In the genomic region with DNA sequence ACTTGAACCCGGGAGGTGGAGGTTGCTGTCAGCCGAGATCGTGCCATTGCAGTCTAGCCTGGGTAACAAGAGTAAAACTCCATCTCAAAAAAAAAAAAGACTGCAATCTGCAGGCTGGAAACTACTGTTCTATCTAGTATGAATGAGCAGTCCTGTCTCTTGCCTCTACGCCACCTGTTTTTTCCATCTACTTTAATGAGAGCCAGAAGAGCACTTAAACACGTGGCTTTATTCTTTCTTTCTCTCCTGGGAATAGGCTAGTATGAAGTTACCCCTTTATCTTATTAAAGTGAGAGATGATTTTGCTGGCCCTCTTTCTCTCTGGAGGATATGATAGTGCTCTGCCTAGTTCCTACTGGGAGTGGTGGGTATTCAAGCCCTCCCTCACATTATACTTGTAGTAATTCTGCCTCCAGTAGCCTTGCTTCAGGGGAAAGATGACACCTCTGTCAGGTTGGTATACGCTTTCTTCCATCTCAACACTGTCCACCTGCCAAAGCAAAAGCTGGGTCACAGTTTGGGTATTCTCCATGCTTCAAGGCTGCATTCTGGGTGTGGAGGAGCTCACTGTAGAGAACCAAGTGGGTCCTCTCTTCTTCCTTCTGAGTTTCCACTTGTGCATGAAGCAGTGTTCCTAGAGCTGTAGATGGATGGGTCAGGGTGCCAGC, we compare ENCODE assay signal across 14 cellular contexts. TPM values are rescaled to one million over a fixed set of nuclear protein-coding genes. Genes with fewer than 3 reads are reported as not detected.
A peak's percentile ranks its signal among the peaks of the same experiment; 100 is the strongest.
DNase-seq lines count a peak whose midpoint lies in the region; ATAC-seq and TF ChIP-seq lines count a peak whose summit lies in the region.
"Had no signal": no experiment of that assay in that cellular context is flagged by ENCODE, and none has a peak within 500 bp of the region (broad histone marks: within the 10 kb centered on the region; RNA-seq: fewer than 3 reads in every experiment).

No MANE protein-coding gene starts in this region.

- H3K27ac ChIP-seq in heart right ventricle, result peak overlapping the region in 7 of 10 donors; percentile 15 to 65 (median 42)
- H3K27ac ChIP-seq in right atrium auricular region, result peak overlapping the region in 1 of 2 donors; percentile 60
- H3K27ac ChIP-seq in uterus, result peak overlapping the region; percentile 35 to 53

- no peaks in the 10 kb centered on the region for H3K36me3 ChIP-seq in heart right ventricle
- no peaks in the 10 kb centered on the region for H3K36me3 ChIP-seq in right atrium auricular region
- H3K36me3 ChIP-seq in uterus, result no peaks in the 10 kb centered on the region

- no peak for TF ChIP-seq CTCF in heart right ventricle (IDR thresholded peaks at IDR 0.05)
- no peak for TF ChIP-seq CTCF in right atrium auricular region (IDR thresholded peaks at IDR 0.05)
- no peak for TF ChIP-seq CTCF in glutamatergic neuron (IDR thresholded peaks at IDR 0.05; ENCODE audit: partially characterized antibody, unreplicated experiment)
- no peak for TF ChIP-seq CTCF in uterus (IDR thresholded peaks at IDR 0.05)

- ATAC-seq in heart right ventricle, result peak in 4 of 8 donors; percentile 36 to 56 (median 46)
- ATAC-seq: effector memory CD8-positive, alpha-beta T cell had no signal

- DNase-seq in heart right ventricle, result no peak
- DNase-seq in right atrium auricular region (ENCODE audit: low spot score), result no peak
- DNase-seq in NCI-H82 treated with DMSO at 0.1 percent for 48 hours (lab: John Stamatoyannopoulos, UW; ENCODE audit: unreplicated experiment), result peak; percentile 30
- no peak for DNase-seq in glutamatergic neuron
- no peak for DNase-seq in uterus
- no peak for DNase-seq in KG1 (lab: John Stamatoyannopoulos, UW)
- DNase-seq in SKM-1 (lab: John Stamatoyannopoulos, UW; ENCODE audit: unreplicated experiment), result no peak
- DNase-seq in activated CD8-positive, alpha-beta memory T cell treated with anti-CD3 and anti-CD28 coated beads, Interleukin-2, amount 50 U/mL, for 4 hours, result no peak
- DNase-seq: activated CD8-positive, alpha-beta memory T cell treated with anti-CD3 and anti-CD28 coated beads, Interleukin-2, amount 50 U/mL, for 48 hours; effector memory CD8-positive, alpha-beta T cell; NCI-H2029 treated with DMSO at 0.1 percent for 48 hours; nucleus accumbens; stimulated activated naive CD4-positive, alpha-beta T cell treated with Interleukin-2 at 50 U/mL for 16 hours had no signal

- H3K4me1 Mint-ChIP-seq in glutamatergic neuron (ENCODE audit: low read depth, unreplicated experiment), result peaks cover 36% of the 10 kb centered on the region

- no peak for TF ChIP-seq POLR2A in uterus (IDR thresholded peaks at IDR 0.05)

- peaks cover 2% of the 10 kb centered on the region for H3K9me3 Mint-ChIP-seq in glutamatergic neuron (ENCODE audit: unreplicated experiment)
- H3K9me3 Mint-ChIP-seq: effector memory CD8-positive, alpha-beta T cell had no signal

- H3K36me3 Mint-ChIP-seq in glutamatergic neuron (ENCODE audit: unreplicated experiment), result no peaks in the 10 kb centered on the region

- no peaks in the 10 kb centered on the region for H3K27me3 ChIP-seq in heart right ventricle
- no peaks in the 10 kb centered on the region for H3K27me3 ChIP-seq in right atrium auricular region
- no peaks in the 10 kb centered on the region for H3K27me3 ChIP-seq in uterus

- H3K4me3 Mint-ChIP-seq in glutamatergic neuron (ENCODE audit: unreplicated experiment), result peak overlapping the region; percentile 13
- H3K4me3 Mint-ChIP-seq: B cell had no signal

- H3K4me3 ChIP-seq in heart right ventricle (no peak overlapping the region), right atrium auricular region (no peak overlapping the region), uterus (no peak overlapping the region)

- H3K9me3 ChIP-seq in heart right ventricle (no peaks in the 10 kb centered on the region), right atrium auricular region (no peaks in the 10 kb centered on the region), uterus (no peaks in the 10 kb centered on the region)

- H3K4me1 ChIP-seq in heart right ventricle, result peaks cover 18 to 69% (median 54%) of the 10 kb centered on the region in 9 donors
- H3K4me1 ChIP-seq in right atrium auricular region, result peaks cover 0 to 57% of the 10 kb centered on the region in 2 donors
- H3K4me1 ChIP-seq in uterus, result peaks cover 10 to 12% of the 10 kb centered on the region in 2 donors

- peaks cover 2% of the 10 kb centered on the region for H3K27me3 Mint-ChIP-seq in glutamatergic neuron (ENCODE audit: unreplicated experiment)
- H3K27me3 Mint-ChIP-seq: B cell; effector memory CD8-positive, alpha-beta T cell had no signal

- peak overlapping the region; percentile 46 for H3K27ac Mint-ChIP-seq in glutamatergic neuron (ENCODE audit: unreplicated experiment)
- H3K27ac Mint-ChIP-seq: B cell had no signal

- 64 to 70% methylated on average over 6 of the region's 6 CpGs for WGBS in heart right ventricle, 2 donors

- intact Hi-C loops in heart right ventricle (cut with DNase I) (loop anchor here in 1 of 10 donors (10.0 kb wide), 1 partner anchor 183 kb away; the partner anchor contains the start of gene EHD4), uterus (cut with DNase I; ENCODE audit: low total_unique reads) (no loop called here)

RNA-seq across cellular contexts. Expression of gene MAPKBP1, which starts 17.8 kb away (rescaled TPM):
- total RNA-seq in heart right ventricle (10 to 100 TPM in 9 of 10 donors, 1 to 10 TPM in 1; 8.3 to 17.0 (median 13.3) TPM), right atrium auricular region (10 to 100 TPM; 10.5 TPM), glutamatergic neuron (ENCODE audit: unreplicated experiment) (45.7 TPM), uterus (10 to 100 TPM in 3 of 4 donors, 1 to 10 TPM in 1; 5.9 to 56.2 (median 23.5) TPM)
- polyA plus RNA-seq in heart right ventricle, result 10 to 100 TPM in 1 of 2 donors, 1 to 10 TPM in 1; 3.4 to 27.2 TPM

RNA-seq across cellular contexts. Expression of gene JMJD7, which starts 35.8 kb away (rescaled TPM):
- total RNA-seq in heart right ventricle, result 10 to 100 TPM; 11.0 to 20.9 (median 12.9) TPM
- polyA plus RNA-seq in heart right ventricle, result 10 to 100 TPM in 1 of 2 donors, 1 to 10 TPM in 1; 8.6 to 23.0 TPM
- total RNA-seq in right atrium auricular region, result 10 to 100 TPM in 1 of 2 donors, 1 to 10 TPM in 1; 6.4 to 11.7 TPM
- 26.6 TPM for total RNA-seq in glutamatergic neuron (ENCODE audit: unreplicated experiment)
- 10 to 100 TPM in 2 of 4 donors, 1 to 10 TPM in 1, under 1 TPM in 1; 0.59 to 27.2 (median 9.8) TPM for total RNA-seq in uterus

RNA-seq across cellular contexts. Expression of gene PLA2G4B, which starts 46.5 kb away (rescaled TPM):
- 1 to 10 TPM; 1.6 to 6.7 (median 3.2) TPM for total RNA-seq in heart right ventricle
- 10 to 100 TPM in 1 of 2 donors, 1 to 10 TPM in 1; 2.7 to 16.0 TPM for polyA plus RNA-seq in heart right ventricle
- 1 to 10 TPM; 1.3 to 1.4 TPM for total RNA-seq in right atrium auricular region
- 17.9 TPM for total RNA-seq in glutamatergic neuron (ENCODE audit: unreplicated experiment)
- 10 to 100 TPM in 1 of 4 donors, 1 to 10 TPM in 3; 3.5 to 91.2 (median 7.1) TPM for total RNA-seq in uterus
